1 cellular context compared by ENCODE assay signal in genomic region chr7:29793507-29793906, GRCh38.
TF ChIP-seq lines count a peak whose summit lies in the region.

No MANE protein-coding gene starts in this region.

TF ChIP-seq in GM23338, 12 proteins besides CTCF, POLR2A, EP300 and RAD21 (continued from another document):
- TF ChIP-seq ZNF462 (CRISPR knock-in tag; IDR thresholded peaks at IDR 0.05) (peak; percentile 36; the same call in 1 of the 2 replicates), POLR2AphosphoS5 (IDR thresholded peaks at IDR 0.05; ENCODE audit: low read depth) (no peak), ETS1 (IDR thresholded peaks at IDR 0.05) (no peak), ZNF331 (CRISPR knock-in tag; IDR thresholded peaks at IDR 0.05; ENCODE audit: low read depth) (no peak), JUNB (IDR thresholded peaks at IDR 0.05; ENCODE audit: unreplicated experiment) (peak; percentile 67), REST (IDR thresholded peaks at IDR 0.05; ENCODE audit: unreplicated experiment) (no peak)
